In the genomic region with DNA sequence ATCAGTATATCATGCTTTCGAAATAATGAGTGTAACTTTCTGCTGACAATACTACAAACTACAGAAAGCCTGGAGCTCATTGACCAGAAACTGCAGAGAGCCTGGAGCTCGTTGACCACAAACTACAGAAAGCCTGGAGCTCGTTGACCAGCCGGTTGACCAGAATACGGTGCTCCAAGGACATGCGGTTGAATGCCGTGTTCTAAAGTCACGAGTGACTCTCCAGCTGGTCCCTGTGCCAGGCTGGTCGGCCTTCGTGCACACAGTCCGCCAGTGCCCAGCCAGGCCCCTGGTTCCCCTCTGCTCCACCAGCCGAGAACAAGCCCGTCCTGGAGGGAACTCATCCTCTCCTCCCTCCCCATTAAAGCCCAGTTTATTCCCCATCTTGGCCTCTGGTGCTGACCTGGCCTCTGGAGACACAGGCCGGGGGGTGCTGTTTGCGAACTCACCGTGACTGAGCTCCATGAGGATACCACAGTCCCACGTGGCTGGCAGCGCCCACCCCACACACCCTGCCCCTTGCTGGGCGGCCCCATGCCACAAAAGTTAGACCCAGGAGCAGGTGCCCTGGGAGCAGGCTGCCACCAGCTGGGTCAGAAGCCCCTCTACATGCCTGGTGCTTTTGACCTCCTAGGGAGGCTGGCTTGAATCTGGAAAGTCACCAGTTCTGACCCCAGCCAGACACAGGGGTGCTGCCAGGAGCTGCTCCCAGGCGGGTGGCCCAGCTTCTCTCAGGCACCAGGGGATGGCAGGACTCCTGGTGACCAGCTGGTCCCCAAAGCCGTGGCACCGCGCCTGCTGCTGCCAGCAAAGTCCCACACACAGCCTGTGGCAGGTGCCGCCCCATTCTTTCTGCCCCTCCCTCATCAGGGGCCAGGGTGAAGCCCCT, we compare ENCODE assay signal across 16 cellular contexts. TPM values are rescaled to one million over a fixed set of nuclear protein-coding genes. Genes with fewer than 3 reads are reported as not detected.
A peak's percentile ranks its signal among the peaks of the same experiment; 100 is the strongest.
DNase-seq lines count a peak whose midpoint lies in the region; ATAC-seq, FAIRE-seq and TF ChIP-seq lines count a peak whose summit lies in the region.
"Had no signal": no experiment of that assay in that cellular context is flagged by ENCODE, and none has a peak within 500 bp of the region (broad histone marks: within the 10 kb centered on the region; RNA-seq: fewer than 3 reads in every experiment).

No MANE protein-coding gene starts in this region.

- H3K4me3 ChIP-seq in K562 (no peak overlapping the region), lower lobe of right lung (no peak overlapping the region), tibial nerve (no peak overlapping the region), brain microvascular endothelial cell (ENCODE audit: low read depth, low read length) (no peak overlapping the region)
- H3K4me3 ChIP-seq: smooth muscle cell had no signal

- H3K27me3 Mint-ChIP-seq in activated naive CD8-positive, alpha-beta T cell treated with anti-CD3 and anti-CD28 coated beads, Interleukin-2, amount 50 U/mL, for 24 hours, result no peaks in the 10 kb centered on the region
- H3K27me3 Mint-ChIP-seq in activated naive CD8-positive, alpha-beta T cell treated with anti-CD3 and anti-CD28 coated beads for 36 hours, result no peaks in the 10 kb centered on the region

- H3K36me3 Mint-ChIP-seq in activated naive CD8-positive, alpha-beta T cell treated with anti-CD3 and anti-CD28 coated beads, Interleukin-2, amount 50 U/mL, for 24 hours (ENCODE audit: low read depth), result no peaks in the 10 kb centered on the region
- peaks cover 3% of the 10 kb centered on the region for H3K36me3 Mint-ChIP-seq in activated naive CD8-positive, alpha-beta T cell treated with anti-CD3 and anti-CD28 coated beads for 36 hours

- H3K9me3 ChIP-seq in K562 (replicated peaks; ENCODE audit: control insufficient read depth, insufficient read depth, low read depth, low read length) (peaks cover 14% of the 10 kb centered on the region), lower lobe of right lung (no peaks in the 10 kb centered on the region), tibial nerve (no peaks in the 10 kb centered on the region)

- peaks cover 0 to 60% of the 10 kb centered on the region in 2 experiments; a peak in 3 of 5 replicates for H3K4me1 ChIP-seq in K562 (replicated peaks in 1 of 2; ENCODE audit: control insufficient read depth in 2 of 2, insufficient read depth in 2 of 2, low read length in 2 of 2)
- peaks cover 27% of the 10 kb centered on the region for H3K4me1 ChIP-seq in lower lobe of right lung
- H3K4me1 ChIP-seq in tibial nerve, result peaks cover 0 to 35% (median 16%) of the 10 kb centered on the region in 4 donors

- H4K20me1 ChIP-seq in K562 (replicated peaks; ENCODE audit: control insufficient read depth, insufficient read depth, low read length), result no peaks in the 10 kb centered on the region

- POLR2A ChIA-PET in K562 (lab: Yijun Ruan, JAX), result interaction anchor here (0.8 kb wide), 1 partner anchor 13 kb away, joined by 3 read pairs; no protein-coding TSS in a partner anchor

- no peak overlapping the region for H2AFZ ChIP-seq in K562 (ENCODE audit: low read depth, low read length)

- no peak for TF ChIP-seq RAD21 in K562 (CRISPR knock-in tag; conservative IDR thresholded peaks at IDR 0.05 in 1 of 2, IDR thresholded peaks at IDR 0.05 in 1 of 2)

- no TSS peak for BruUV-seq in K562 (replicated peaks; lab: Mats Ljungman, UMichigan)

- H3K27ac ChIP-seq in K562 (ENCODE audit: extremely low read depth, low read depth, low read length) (no peak overlapping the region), lower lobe of right lung (peak overlapping the region; percentile 21), tibial nerve (peak overlapping the region in 3 of 4 donors; percentile 41 to 81 (median 65)), brain microvascular endothelial cell (no peak overlapping the region)

- DNase-seq in activated naive CD8-positive, alpha-beta T cell treated with anti-CD3 and anti-CD28 coated beads, Interleukin-2, amount 50 U/mL, for 24 hours, result no peak
- no peak for DNase-seq in activated naive CD8-positive, alpha-beta T cell treated with anti-CD3 and anti-CD28 coated beads for 36 hours
- DNase-seq in K562 (ENCODE audit: extremely low read depth in 1 of 4, low spot score in 3 of 4) (no peak), lower lobe of right lung (no peak), tibial nerve (ENCODE audit: low spot score in 2 of 2) (no peak), brain microvascular endothelial cell (no peak)
- DNase-seq: activated CD4-positive, alpha-beta T cell treated with anti-CD3 and anti-CD28 coated beads, Interleukin-2, amount 50 U/mL, for 1 hour; activated effector memory CD4-positive, alpha-beta T cell treated with anti-CD3 and anti-CD28 coated beads, Interleukin-2, amount 50 U/mL, for 16 hours; cerebellar nuclear complex; KG1; NCI-H2029; nephron progenitor cell had no signal

- WGBS in K562 (ENCODE audit: insufficient coverage, low coverage, missing lambda C conversion rate), result 69% methylated on average over 22 of the region's 24 CpGs
- WGBS in tibial nerve, 2 donors, result 48 to 49% methylated on average over 17 to 24 of the region's 24 CpGs

- peak overlapping the region in 1 of 2 experiments; percentile 74; a peak in 2 of 4 replicates for H3K9ac ChIP-seq in K562 (ENCODE audit: insufficient read depth in 1 of 2, low read depth in 2 of 2, low read length in 2 of 2)

- H3K4me1 Mint-ChIP-seq in activated naive CD8-positive, alpha-beta T cell treated with anti-CD3 and anti-CD28 coated beads, Interleukin-2, amount 50 U/mL, for 24 hours, result no peaks in the 10 kb centered on the region
- H3K4me1 Mint-ChIP-seq in activated naive CD8-positive, alpha-beta T cell treated with anti-CD3 and anti-CD28 coated beads for 36 hours, result no peaks in the 10 kb centered on the region

- no peaks in the 10 kb centered on the region for H3K9me3 Mint-ChIP-seq in activated naive CD8-positive, alpha-beta T cell treated with anti-CD3 and anti-CD28 coated beads, Interleukin-2, amount 50 U/mL, for 24 hours
- H3K9me3 Mint-ChIP-seq in activated naive CD8-positive, alpha-beta T cell treated with anti-CD3 and anti-CD28 coated beads for 36 hours, result no peaks in the 10 kb centered on the region
- H3K9me3 Mint-ChIP-seq: nephron progenitor cell had no signal

- no peaks in the 10 kb centered on the region for H3K9me1 ChIP-seq in K562 (ENCODE audit: control insufficient read depth, insufficient read depth, low read length)

- H3K27me3 ChIP-seq in K562 (ENCODE audit: control insufficient read depth in 2 of 2, insufficient read depth in 2 of 2, low read length in 2 of 2), result no peaks in the 10 kb centered on the region
- no peaks in the 10 kb centered on the region for H3K27me3 ChIP-seq in lower lobe of right lung (ENCODE audit: low read depth)
- H3K27me3 ChIP-seq in tibial nerve, result no peaks in the 10 kb centered on the region
- H3K27me3 ChIP-seq in brain microvascular endothelial cell (replicated peaks), result no peaks in the 10 kb centered on the region

- TF ChIP-seq CTCF in K562 (IDR thresholded peaks at IDR 0.05 in 2 of 3, conservative IDR thresholded peaks at IDR 0.05 in 1 of 3; ENCODE audit: insufficient read depth in 2 of 3, low read depth in 1 of 3, low read length in 3 of 3) (no peak), lower lobe of right lung (IDR thresholded peaks at IDR 0.05) (no peak), tibial nerve (IDR thresholded peaks at IDR 0.05) (no peak), brain microvascular endothelial cell (IDR thresholded peaks at IDR 0.05; ENCODE audit: low read depth, low read length, missing control alignments) (no peak)

- H3K36me3 ChIP-seq in K562 (ENCODE audit: control insufficient read depth, insufficient read depth, low read length) (peaks cover 2% of the 10 kb centered on the region; the same call in 1 of the 3 replicates), lower lobe of right lung (peaks cover 10% of the 10 kb centered on the region), tibial nerve (peaks cover 0 to 29% (median 0%) of the 10 kb centered on the region in 3 donors), brain microvascular endothelial cell (replicated peaks) (no peaks in the 10 kb centered on the region)

- H3K4me3 Mint-ChIP-seq in activated naive CD8-positive, alpha-beta T cell treated with anti-CD3 and anti-CD28 coated beads, Interleukin-2, amount 50 U/mL, for 24 hours, result no peak overlapping the region
- no peak overlapping the region for H3K4me3 Mint-ChIP-seq in activated naive CD8-positive, alpha-beta T cell treated with anti-CD3 and anti-CD28 coated beads for 36 hours
- H3K4me3 Mint-ChIP-seq: nephron progenitor cell; T-helper 1 cell treated with Interleukin-12 subunit alpha and Interleukin-12 subunit beta and Interleukin-4 antibody, amounts not matched to agents 30 μg/mL and 1 μg/mL, for 36 hours had no signal

- in situ Hi-C loops in K562 (cut with MboI) (no loop called here), brain microvascular endothelial cell (cut with HindIII; ENCODE audit: low pct_ligation_motif_present, low sequenced_read_pairs) (loop anchor here (25.0 kb wide), 1 partner anchor 394 kb away; no protein-coding TSS in a partner anchor)

- intact Hi-C loops in K562 (cut with micrococcal nuclease), result no loop called here
- intact Hi-C loops in lower lobe of right lung (cut with DNase I), result no loop called here

- H3K4me2 ChIP-seq in K562 (ENCODE audit: insufficient read depth, low read length), result no peak overlapping the region
- H3K4me2 ChIP-seq: smooth muscle cell had no signal

- peak; percentile 10 for ATAC-seq in activated naive CD8-positive, alpha-beta T cell treated with anti-CD3 and anti-CD28 coated beads, Interleukin-2, amount 50 U/mL, for 24 hours
- ATAC-seq in K562, result no peak; the same call in 2 of the 3 replicates
- ATAC-seq in lower lobe of right lung, result peak in 1 of 2 donors; percentile 6
- no peak for ATAC-seq in GM21515 (IDR thresholded peaks at IDR 0.05; ENCODE audit: unreplicated experiment)
- no peak for ATAC-seq in GM21367 (IDR thresholded peaks at IDR 0.05; ENCODE audit: unreplicated experiment)

- no peak for FAIRE-seq in K562 (lab: Jason Lieb, UNC)

- CTCF ChIA-PET in K562 (lab: Yijun Ruan, JAX; ENCODE audit: low intra/inter-chr PET ratio), result no interaction called here

- TF ChIP-seq POLR2A in K562 (conservative IDR thresholded peaks at IDR 0.05), result no peak
- no peak for TF ChIP-seq POLR2A in tibial nerve (IDR thresholded peaks at IDR 0.05)

- H3K79me2 ChIP-seq in K562 (ENCODE audit: control insufficient read depth, insufficient read depth, low read length), result no peaks in the 10 kb centered on the region

- TF ChIP-seq EP300 in K562 (IDR thresholded peaks at IDR 0.05; ENCODE audit: low read length) (no peak), tibial nerve (IDR thresholded peaks at IDR 0.05) (no peak)

- H3K27ac Mint-ChIP-seq in activated naive CD8-positive, alpha-beta T cell treated with anti-CD3 and anti-CD28 coated beads, Interleukin-2, amount 50 U/mL, for 24 hours, result no peak overlapping the region
- H3K27ac Mint-ChIP-seq in activated naive CD8-positive, alpha-beta T cell treated with anti-CD3 and anti-CD28 coated beads for 36 hours, result no peak overlapping the region
- H3K27ac Mint-ChIP-seq: nephron progenitor cell; T-helper 1 cell treated with Interleukin-12 subunit alpha and Interleukin-12 subunit beta and Interleukin-4 antibody, amounts not matched to agents 30 μg/mL and 1 μg/mL, for 36 hours had no signal

RNA-seq across cellular contexts. Expression of a gene that starts 15.5 kb away (rescaled TPM):
- total RNA-seq in activated naive CD8-positive, alpha-beta T cell treated with anti-CD3 and anti-CD28 coated beads for 36 hours, result not detected
- 0.37 TPM in 1 of 2 replicates, not detected in the other for total RNA-seq in K562 (2011; cell fraction: chromatin; rRNA removed; ENCODE audit: low replicate concordance)
- total RNA-seq in K562 (2011; cell fraction: nucleolus; rRNA removed), result 0.33 TPM in 1 of 2 replicates, not detected in the other
- total RNA-seq in K562 (2011; cell fraction: nucleoplasm; rRNA removed), result not detected in 2 replicates
- total RNA-seq in K562 (2014; rRNA removed) (0.16 and 0.18 TPM in 2 replicates), K562 (2014; rRNA removed; fragmentation: Illumina TruSeq; extraction: Trizol) (not detected in 2 replicates), K562 (2015; rRNA removed; fragmentation: Illumina TruSeq; extraction: Trizol) (not detected in 2 replicates), K562 (2021) (0.07 and 0.11 TPM in 2 replicates), lower lobe of right lung (0.50 TPM), tibial nerve (1 to 10 TPM in 2 of 4 donors, under 1 TPM in 2; 0.84 to 8.1 (median 1.9) TPM)
- polyA plus RNA-seq in K562 (2011; rRNA removed) (0.03 TPM in 1 of 2 replicates, not detected in the other), K562 (2014; fragmentation: Illumina TruSeq; extraction: Trizol) (not detected in 2 replicates), K562 (2014; fragmentation: Nextera tagmentation; extraction: Ambion mirVana) (not detected), K562 (2014; rRNA removed) (not detected in 2 replicates)
- polyA plus RNA-seq in K562 (2011; cell fraction: cytosol; rRNA removed), result 0.03 and 0.12 TPM in 2 replicates
- 0.08 and 0.09 TPM in 2 replicates for polyA plus RNA-seq in K562 (2011; cell fraction: nucleus; rRNA removed)
- polyA plus RNA-seq in K562 (2012), result 0.11 and 0.12 TPM in 2 replicates
- polyA minus RNA-seq in K562 (2011; rRNA and poly(A)+ RNA removed), result not detected in 2 replicates
- polyA minus RNA-seq in K562 (2011; cell fraction: cytosol; rRNA and poly(A)+ RNA removed), result not detected in 2 replicates
- not detected in 2 replicates for polyA minus RNA-seq in K562 (2011; cell fraction: nucleus; rRNA and poly(A)+ RNA removed)

RNA-seq across cellular contexts. Expression of a gene that starts 44.2 kb away (rescaled TPM):
- not detected for total RNA-seq in activated naive CD8-positive, alpha-beta T cell treated with anti-CD3 and anti-CD28 coated beads for 36 hours
- 1.7 and 10.2 TPM in 2 replicates for total RNA-seq in K562 (2011; cell fraction: chromatin; rRNA removed; ENCODE audit: low replicate concordance)
- total RNA-seq in K562 (2011; cell fraction: nucleolus; rRNA removed), result 8.4 and 9.0 TPM in 2 replicates
- total RNA-seq in K562 (2011; cell fraction: nucleoplasm; rRNA removed), result 3.0 and 3.2 TPM in 2 replicates
- total RNA-seq in K562 (2014; rRNA removed) (0.54 and 0.86 TPM in 2 replicates), K562 (2014; rRNA removed; fragmentation: Illumina TruSeq; extraction: Trizol) (not detected in 2 replicates), K562 (2015; rRNA removed; fragmentation: Illumina TruSeq; extraction: Trizol) (0.15 and 0.29 TPM in 2 replicates), K562 (2021) (1.1 and 1.3 TPM in 2 replicates), lower lobe of right lung (132 TPM), tibial nerve (1 to 10 TPM in 2 of 4 donors, not detected in 2; 1.4 to 3.3 TPM)
- polyA plus RNA-seq in K562 (2011; rRNA removed) (0.39 and 1.9 TPM in 2 replicates), K562 (2014; fragmentation: Illumina TruSeq; extraction: Trizol) (0.36 and 0.47 TPM in 2 replicates), K562 (2014; fragmentation: Nextera tagmentation; extraction: Ambion mirVana) (not detected), K562 (2014; rRNA removed) (2.2 and 2.4 TPM in 2 replicates)
- 0.94 and 0.97 TPM in 2 replicates for polyA plus RNA-seq in K562 (2011; cell fraction: cytosol; rRNA removed)
- 21.9 and 26.1 TPM in 2 replicates for polyA plus RNA-seq in K562 (2011; cell fraction: nucleus; rRNA removed)
- 0.74 and 1.7 TPM in 2 replicates for polyA plus RNA-seq in K562 (2012)
- polyA minus RNA-seq in K562 (2011; rRNA and poly(A)+ RNA removed), result not detected in 2 replicates
- polyA minus RNA-seq in K562 (2011; cell fraction: cytosol; rRNA and poly(A)+ RNA removed), result 0.76 TPM in 1 of 2 replicates, not detected in the other
- 1.9 and 3.9 TPM in 2 replicates for polyA minus RNA-seq in K562 (2011; cell fraction: nucleus; rRNA and poly(A)+ RNA removed)
- total RNA-seq: smooth muscle cell had no signal

Comparison
In these comparisons a context has a peak if more than half of its experiments do, and no peak if none do; other contexts are left out.
1. H3K27ac ChIP-seq: peak in lower lobe of right lung (single experiment) and tibial nerve (3 of 4); none in K562 (single experiment) and brain microvascular endothelial cell (single experiment).
2. RNA of a gene that starts 44.2 kb away (total RNA-seq): 132 TPM in lower lobe of right lung (single experiment); 1.4 to 3.3 TPM in tibial nerve, 0.15 to 10.2 TPM in K562 and not detected in activated naive CD8-positive, alpha-beta T cell treated with anti-CD3 and anti-CD28 coated beads for 36 hours; every median in the first group is over 10 times any median in the second.